ENCODE assay signal across 8 cellular contexts in genomic region chr6:41942045-41942851, GRCh38. TPM values are rescaled to one million over a fixed set of nuclear protein-coding genes. Genes with fewer than 3 reads are reported as not detected.
A peak's percentile ranks its signal among the peaks of the same experiment; 100 is the strongest.
DNase-seq lines count a peak whose midpoint lies in the region; ATAC-seq and TF ChIP-seq lines count a peak whose summit lies in the region.

No MANE protein-coding gene starts in this region.

- H3K27me3 Mint-ChIP-seq in IgD-negative memory B cell = no peaks in the 10 kb centered on the region

- H3K36me3 Mint-ChIP-seq in IgD-negative memory B cell = no peaks in the 10 kb centered on the region

- no peaks in the 10 kb centered on the region for H3K9me3 Mint-ChIP-seq in IgD-negative memory B cell

- peak overlapping the region; percentile 32 to 85 (median 78) for H3K27ac Mint-ChIP-seq in IgD-negative memory B cell

- H3K27me3 ChIP-seq in liver (ENCODE audit: control insufficient read depth in 4 of 4, insufficient read depth in 4 of 4, low read length in 3 of 4) (no peaks in the 10 kb centered on the region), thyroid gland (no peaks in the 10 kb centered on the region)

- in situ Hi-C loops in astrocyte of the spinal cord (cut with HindIII; ENCODE audit: low sequenced_read_pairs) = no loop called here

- H3K4me1 Mint-ChIP-seq in IgD-negative memory B cell = peaks cover 27 to 37% (median 35%) of the 10 kb centered on the region in 3 donors

- TF ChIP-seq RAD21 in liver (IDR thresholded peaks at IDR 0.05) = no peak

- TF ChIP-seq POLR2A in thyroid gland (IDR thresholded peaks at IDR 0.05) = no peak

- H3K9me3 ChIP-seq in liver (ENCODE audit: control insufficient read depth in 4 of 4, low read length in 3 of 4) = no peaks in the 10 kb centered on the region
- no peaks in the 10 kb centered on the region for H3K9me3 ChIP-seq in thyroid gland

- H3K27ac ChIP-seq in liver (ENCODE audit: low read depth in 1 of 2, low read length in 2 of 2) (peak overlapping the region; percentile 42 to 43), thyroid gland (peak overlapping the region in 2 of 3 donors; percentile 42 to 61)

- WGBS in liver = 44% methylated on average over 21 of the region's 21 CpGs
- WGBS in thyroid gland, 2 donors = 36 to 42% methylated on average over 21 of the region's 21 CpGs

- intact Hi-C loops in thyroid gland (cut with DNase I) = no loop called here

- H3K36me3 ChIP-seq in liver (ENCODE audit: control insufficient read depth in 4 of 4, insufficient read depth in 3 of 4, low read depth in 1 of 4, low read length in 3 of 4) (no peaks in the 10 kb centered on the region), thyroid gland (no peaks in the 10 kb centered on the region)

- peak overlapping the region; percentile 37 to 51 for H3K9ac ChIP-seq in liver (ENCODE audit: low read depth in 1 of 2, low read length in 2 of 2)

- H3K4me1 ChIP-seq in liver (ENCODE audit: control insufficient read depth in 4 of 4, insufficient read depth in 4 of 4, low read length in 3 of 4) (peaks cover 3 to 27% (median 14%) of the 10 kb centered on the region in 4 donors), thyroid gland (peaks cover 20 to 38% of the 10 kb centered on the region in 2 donors)

- peak; percentile 13 for ATAC-seq in GM18502 (IDR thresholded peaks at IDR 0.05; ENCODE audit: poor library complexity, unreplicated experiment)
- no peak for ATAC-seq in GM18867 (IDR thresholded peaks at IDR 0.05; ENCODE audit: unreplicated experiment)
- no peak for ATAC-seq in HG03457 (IDR thresholded peaks at IDR 0.05; ENCODE audit: unreplicated experiment)

- TF ChIP-seq CTCF in astrocyte of the spinal cord (IDR thresholded peaks at IDR 0.05; ENCODE audit: low read depth, low read length) = no peak
- no peak for TF ChIP-seq CTCF in liver (IDR thresholded peaks at IDR 0.05; ENCODE audit: low read depth, low read length, missing input control)
- no peak for TF ChIP-seq CTCF in thyroid gland (IDR thresholded peaks at IDR 0.05)

- peak overlapping the region; percentile 86 to 97 (median 89) for H3K4me3 Mint-ChIP-seq in IgD-negative memory B cell

- DNase-seq in astrocyte of the spinal cord (ENCODE audit: low read depth, low spot score) = no peak
- no peak for DNase-seq in thyroid gland
- DNase-seq in NCI-H187 (lab: John Stamatoyannopoulos, UW) = no peak

- H3K4me3 ChIP-seq in astrocyte of the spinal cord (ENCODE audit: low read depth, low read length) (peak overlapping the region; percentile 35), liver (ENCODE audit: low read depth in 1 of 3, low read length in 3 of 3) (peak overlapping the region; percentile 59 to 89 (median 62)), thyroid gland (replicated peaks in 1 of 3) (peak overlapping the region in 2 of 3 donors; percentile 3 to 44)

TF ChIP-seq in liver, 16 proteins besides CTCF, POLR2A, EP300 and RAD21:
- TF ChIP-seq GABPA (IDR thresholded peaks at IDR 0.05 in 1 of 2, conservative IDR thresholded peaks at IDR 0.05 in 1 of 2) (no peak), JUND (IDR thresholded peaks at IDR 0.05) (no peak), FOXA2 (IDR thresholded peaks at IDR 0.05) (no peak)
- TF ChIP-seq, protein P1, sequence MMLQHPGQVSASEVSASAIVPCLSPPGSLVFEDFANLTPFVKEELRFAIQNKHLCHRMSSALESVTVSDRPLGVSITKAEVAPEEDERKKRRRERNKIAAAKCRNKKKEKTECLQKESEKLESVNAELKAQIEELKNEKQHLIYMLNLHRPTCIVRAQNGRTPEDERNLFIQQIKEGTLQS (IDR thresholded peaks at IDR 0.05) = no peak

RNA-seq across cellular contexts. Expression of gene CCND3, which starts 0.6 kb away (rescaled TPM):
- 309 TPM for polyA plus RNA-seq in IgD-negative memory B cell
- total RNA-seq in liver = 10 to 100 TPM; 24.8 to 54.3 TPM
- polyA plus RNA-seq in liver = 10 to 100 TPM; 11.6 to 21.7 TPM
- total RNA-seq in thyroid gland = 100 to 1,000 TPM; 103 to 204 (median 166) TPM

RNA-seq across cellular contexts. Expression of gene BYSL, which starts 20.9 kb away (rescaled TPM):
- polyA plus RNA-seq in IgD-negative memory B cell (9.6 TPM), liver (1 to 10 TPM; 5.4 to 9.6 TPM)
- total RNA-seq in liver (10 to 100 TPM in 1 of 2 donors, 1 to 10 TPM in 1; 7.6 to 11.6 TPM), thyroid gland (1 to 10 TPM; 2.8 to 6.1 (median 4.2) TPM)

RNA-seq across cellular contexts. Expression of gene MED20, which starts 21.3 kb away (rescaled TPM):
- polyA plus RNA-seq in IgD-negative memory B cell = 9.8 TPM
- total RNA-seq in liver = 10 to 100 TPM; 10.5 to 11.9 TPM
- polyA plus RNA-seq in liver = 1 to 10 TPM; 3.5 to 6.6 TPM
- 10 to 100 TPM; 20.6 to 27.1 (median 24.3) TPM for total RNA-seq in thyroid gland

RNA-seq across cellular contexts. Expression of gene USP49, which starts 47.1 kb away (rescaled TPM):
- polyA plus RNA-seq in IgD-negative memory B cell (1.5 TPM), liver (under 1 TPM; 0.33 to 0.43 TPM)
- total RNA-seq in liver (1 to 10 TPM; 1.8 to 3.4 TPM), thyroid gland (10 to 100 TPM in 3 of 4 donors, 1 to 10 TPM in 1; 9.8 to 17.5 (median 13.8) TPM)
